Comparison of ENCODE assay signal across 11 cellular contexts in the genomic region with DNA sequence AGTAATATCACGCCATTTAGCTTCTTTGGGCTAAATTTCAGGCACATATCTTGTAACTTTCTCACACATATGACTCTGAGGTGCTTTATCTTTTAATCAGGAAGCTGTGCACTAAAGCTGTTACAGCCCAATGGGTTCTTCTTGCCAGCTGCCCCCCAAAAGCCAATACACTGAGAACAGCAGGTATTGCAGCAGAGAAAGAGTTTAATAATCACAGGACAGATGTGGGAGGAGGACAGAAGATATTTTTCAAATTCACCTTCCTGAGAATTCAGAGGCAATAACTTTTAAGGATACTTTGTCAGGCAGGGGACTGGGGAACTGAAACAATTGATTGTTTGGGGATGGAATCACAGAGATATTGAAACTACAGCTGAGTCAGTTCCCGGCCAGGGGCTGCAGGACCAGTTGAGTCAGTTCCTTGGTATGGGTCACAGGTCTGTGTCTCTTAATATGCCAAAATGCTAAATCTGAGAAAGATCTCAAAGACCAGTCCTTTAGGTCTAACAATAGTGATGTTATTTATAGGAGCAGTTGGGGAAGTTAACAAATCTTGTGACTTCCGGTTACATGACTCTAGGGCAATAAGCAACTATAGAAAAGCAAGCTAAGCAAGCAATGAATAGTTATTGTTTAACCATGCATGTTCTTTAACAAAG.
DNase-seq lines count a peak whose midpoint lies in the region; ATAC-seq lines count a peak whose summit lies in the region.
"Had no signal": no experiment of that assay in that cellular context is flagged by ENCODE, and none has a peak within 500 bp of the region (broad histone marks: within the 10 kb centered on the region; RNA-seq: fewer than 3 reads in every experiment).

No MANE protein-coding gene starts in this region.

- DNase-seq in NAMALWA (ENCODE audit: low spot score) (peak; percentile 16), NCI-H446 treated with DMSO at 0.1 percent for 48 hours (lab: John Stamatoyannopoulos, UW) (no peak), NCI-H1048 (lab: John Stamatoyannopoulos, UW) (no peak), UCSD-AML1 (lab: John Stamatoyannopoulos, UW; ENCODE audit: unreplicated experiment) (no peak)
- no peak for DNase-seq in stimulated activated CD4-positive, alpha-beta T cell treated with anti-CD3 and anti-CD28 coated beads, Interleukin-1b, Interleukin-23, amount 100 ng/mL, for 48 hours
- DNase-seq: body of pancreas, esophagus squamous epithelium, NCI-H526 treated with DMSO at 0.1 percent for 48 hours had no signal

- peak; percentile 87 for ATAC-seq in GM18499 (IDR thresholded peaks at IDR 0.05; ENCODE audit: insufficient read depth, unreplicated experiment)
- ATAC-seq in GM19438 (IDR thresholded peaks at IDR 0.05; ENCODE audit: low read depth, unreplicated experiment), result peak; percentile 90
- peak; percentile 79 for ATAC-seq in HG02938 (IDR thresholded peaks at IDR 0.05; ENCODE audit: unreplicated experiment)
- ATAC-seq: body of pancreas had no signal
